8 cellular contexts compared by ENCODE assay signal in genomic region chr1:113812661-113813135, GRCh38. TPM values are rescaled to one million over a fixed set of nuclear protein-coding genes. Genes with fewer than 3 reads are reported as not detected.
DNase-seq lines count a peak whose midpoint lies in the region; ATAC-seq and TF ChIP-seq lines count a peak whose summit lies in the region.

No MANE protein-coding gene starts in this region.

- WGBS in SK-N-SH (ENCODE audit: low lambda C conversion rate): 38% methylated on average over 13 of the region's 13 CpGs

- no peak for TF ChIP-seq EP300 in SK-N-SH (IDR thresholded peaks at IDR 0.05; ENCODE audit: borderline replicate concordance in 1 of 2, low read depth in 1 of 2, low read length in 1 of 2)

- H3K4me2 ChIP-seq in SK-N-SH: peak overlapping the region; percentile 72

- peak overlapping the region; percentile 75 to 96 for H3K27ac ChIP-seq in SK-N-SH (ENCODE audit: low read depth in 2 of 2, low read length in 1 of 2)
- H3K27ac ChIP-seq in VCaP: peak overlapping the region; percentile 89

- H3K79me2 ChIP-seq in SK-N-SH (ENCODE audit: insufficient read depth): peaks cover 40% of the 10 kb centered on the region

- TF ChIP-seq CTCF in SK-N-SH (IDR thresholded peaks at IDR 0.05): no peak
- no peak for TF ChIP-seq CTCF in VCaP (conservative IDR thresholded peaks at IDR 0.05)
- no peak for TF ChIP-seq CTCF in fibroblast of the aortic adventitia (IDR thresholded peaks at IDR 0.05; ENCODE audit: insufficient read depth, low read length)
- no peak for TF ChIP-seq CTCF in progenitor cell of endocrine pancreas (IDR thresholded peaks at IDR 0.05; ENCODE audit: unreplicated experiment)

- peak overlapping the region; percentile 93 for H2AFZ ChIP-seq in SK-N-SH (ENCODE audit: low read depth)

- peak overlapping the region; percentile 76 for H3K9ac ChIP-seq in SK-N-SH

- peak overlapping the region; percentile 98 for H3K4me3 Mint-ChIP-seq in progenitor cell of endocrine pancreas (ENCODE audit: low read depth)

- H3K27ac Mint-ChIP-seq in progenitor cell of endocrine pancreas: peak overlapping the region; percentile 97

- peak; percentile 58 for DNase-seq in SK-N-SH
- no peak for DNase-seq in fibroblast of the aortic adventitia (ENCODE audit: low read depth)
- no peak for DNase-seq in progenitor cell of endocrine pancreas (ENCODE audit: low spot score, unreplicated experiment)

- no peaks in the 10 kb centered on the region for H3K9me3 ChIP-seq in SK-N-SH

- peaks cover 11% of the 10 kb centered on the region; the same call in 1 of the 2 replicates for H4K20me1 ChIP-seq in SK-N-SH (ENCODE audit: insufficient read depth)

- H3K27me3 Mint-ChIP-seq in progenitor cell of endocrine pancreas: no peaks in the 10 kb centered on the region

- CTCF ChIA-PET in SK-N-SH (lab: Yijun Ruan, JAX): interaction anchor here (1.6 to 3.1 kb wide), 3 partner anchors 23 to 740 kb away, joined by 4 to 9 read pairs (median 8); partner anchors contain the start of gene LRIG2

- H3K9me2 ChIP-seq in SK-N-SH: no peaks in the 10 kb centered on the region

- TF ChIP-seq RAD21 in SK-N-SH (IDR thresholded peaks at IDR 0.05; ENCODE audit: low read length): no peak

- peaks cover 13% of the 10 kb centered on the region for H3K4me1 Mint-ChIP-seq in progenitor cell of endocrine pancreas (ENCODE audit: low read depth)

- H3K4me3 ChIP-seq in SK-N-SH (ENCODE audit: low read depth in 2 of 2, low read length in 1 of 2): peak overlapping the region; percentile 44 to 52
- peak overlapping the region; percentile 65 for H3K4me3 ChIP-seq in fibroblast of the aortic adventitia (ENCODE audit: low read depth, low read length)

- no peaks in the 10 kb centered on the region for H3K9me3 Mint-ChIP-seq in progenitor cell of endocrine pancreas (ENCODE audit: low read depth)

- ATAC-seq in SK-N-SH treated with all-trans-retinoic acid at 6 μM for 48 hours: no peak
- no peak for ATAC-seq in GM21723 (IDR thresholded peaks at IDR 0.05; ENCODE audit: unreplicated experiment)
- ATAC-seq in HG02678 (IDR thresholded peaks at IDR 0.05; ENCODE audit: unreplicated experiment): no peak
- ATAC-seq in GM21528 (IDR thresholded peaks at IDR 0.05; ENCODE audit: low FRiP score, unreplicated experiment): no peak

- H3K27me3 ChIP-seq in SK-N-SH (ENCODE audit: insufficient read depth): no peaks in the 10 kb centered on the region

- H3F3A ChIP-seq in SK-N-SH (replicated peaks; ENCODE audit: insufficient read depth): peaks cover 27% of the 10 kb centered on the region

- H3K4me1 ChIP-seq in SK-N-SH (ENCODE audit: control insufficient read depth in 1 of 2, insufficient read depth in 2 of 2, low read depth in 1 of 2, low read length in 1 of 2): peaks cover 5 to 17% of the 10 kb centered on the region in 2 experiments; a peak in 3 of 4 replicates

- peaks cover 3% of the 10 kb centered on the region for H3K36me3 Mint-ChIP-seq in progenitor cell of endocrine pancreas (ENCODE audit: insufficient read depth)

- H3K36me3 ChIP-seq in SK-N-SH (replicated peaks in 1 of 2; ENCODE audit: control insufficient read depth in 1 of 2, insufficient read depth in 2 of 2, low read length in 1 of 2): no peaks in the 10 kb centered on the region

- POLR2A ChIA-PET in SK-N-SH (lab: Yijun Ruan, JAX): interaction anchor here (0.6 to 2.3 kb wide), 5 partner anchors 21 to 116 kb away, joined by 3 to 22 read pairs (median 4); partner anchors contain the start of genes HIPK1 and PHTF1

TF ChIP-seq in SK-N-SH, 30 proteins besides CTCF, POLR2A, EP300 and RAD21 (continues in another document):
- TF ChIP-seq YY1 (IDR thresholded peaks at IDR 0.05; ENCODE audit: low read depth) (no peak), RCOR1 (IDR thresholded peaks at IDR 0.05; ENCODE audit: low read length) (no peak), POLR2AphosphoS5 (IDR thresholded peaks at IDR 0.05; ENCODE audit: low read depth, low read length) (no peak; the same call in 1 of the 2 replicates), MEF2A (IDR thresholded peaks at IDR 0.05; ENCODE audit: borderline replicate concordance, low read depth) (no peak), TAF1 (IDR thresholded peaks at IDR 0.05; ENCODE audit: borderline replicate concordance, low read depth, low read length) (peak; percentile 69; the same call in 1 of the 2 replicates), ZBTB33 (IDR thresholded peaks at IDR 0.05; ENCODE audit: borderline replicate concordance, low read depth) (no peak), PBX3 (IDR thresholded peaks at IDR 0.05) (no peak), FOSL2 (IDR thresholded peaks at IDR 0.05; ENCODE audit: borderline replicate concordance, low read depth) (no peak)

TF ChIP-seq in SK-N-SH treated with all-trans-retinoic acid at 6 μM for 48 hours, 23 proteins besides CTCF, POLR2A, EP300 and RAD21:
- no peak for TF ChIP-seq ISL1 (CRISPR knock-in tag; IDR thresholded peaks at IDR 0.05)
- TF ChIP-seq BACH2 (CRISPR knock-in tag; IDR thresholded peaks at IDR 0.05; ENCODE audit: borderline replicate concordance): no peak
- no peak for TF ChIP-seq ZNF565 (CRISPR knock-in tag; conservative IDR thresholded peaks at IDR 0.05; ENCODE audit: low read depth)
- no peak for TF ChIP-seq PPARA (CRISPR knock-in tag; IDR thresholded peaks at IDR 0.05; ENCODE audit: borderline replicate concordance)
- TF ChIP-seq GLIS3 (CRISPR knock-in tag; IDR thresholded peaks at IDR 0.05): no peak
- no peak for TF ChIP-seq PATZ1 (CRISPR knock-in tag; IDR thresholded peaks at IDR 0.05; ENCODE audit: borderline replicate concordance)
- no peak for TF ChIP-seq TSHZ2 (CRISPR knock-in tag; IDR thresholded peaks at IDR 0.05)
- no peak for TF ChIP-seq ZNF70 (CRISPR knock-in tag; IDR thresholded peaks at IDR 0.05)
- no peak for TF ChIP-seq ESRRG (CRISPR knock-in tag; IDR thresholded peaks at IDR 0.05)
- no peak for TF ChIP-seq ZNF8 (CRISPR knock-in tag; IDR thresholded peaks at IDR 0.05)
TF ChIP-seq in SK-N-SH treated with all-trans-retinoic acid at 6 μM for 48 hours: peak in this region for 0.

RNA-seq across cellular contexts. Expression of gene RSBN1, which starts 0.4 kb away (rescaled TPM):
- polyA plus RNA-seq in SK-N-SH (2012; rRNA removed): 3.9 and 4.0 TPM in 2 replicates
- 5.1 and 5.2 TPM in 2 replicates for polyA plus RNA-seq in SK-N-SH (2012; cell fraction: cytosol; rRNA removed)
- 4.1 and 8.3 TPM in 2 replicates for polyA plus RNA-seq in SK-N-SH (2012; cell fraction: nucleus; rRNA removed)
- total RNA-seq in fibroblast of the aortic adventitia (ENCODE audit: low replicate concordance) (9.2 and 23.7 TPM in 2 replicates), progenitor cell of endocrine pancreas (25.9 and 29.1 TPM in 2 replicates)

RNA-seq across cellular contexts. Expression of gene PHTF1, which starts 53.4 kb away (rescaled TPM):
- polyA plus RNA-seq in SK-N-SH (2012; rRNA removed): 10.8 and 14.1 TPM in 2 replicates
- 12.5 and 13.5 TPM in 2 replicates for polyA plus RNA-seq in SK-N-SH (2012; cell fraction: cytosol; rRNA removed)
- polyA plus RNA-seq in SK-N-SH (2012; cell fraction: nucleus; rRNA removed): 9.5 and 16.1 TPM in 2 replicates
- total RNA-seq in fibroblast of the aortic adventitia (ENCODE audit: low replicate concordance) (36.3 and 59.4 TPM in 2 replicates), progenitor cell of endocrine pancreas (51.3 and 51.9 TPM in 2 replicates)

RNA-seq across cellular contexts. Expression of gene PTPN22, which starts 58.8 kb away (rescaled TPM):
- 0.12 and 0.16 TPM in 2 replicates for polyA plus RNA-seq in SK-N-SH (2012; rRNA removed)
- polyA plus RNA-seq in SK-N-SH (2012; cell fraction: cytosol; rRNA removed): 0.18 and 0.30 TPM in 2 replicates
- 0.13 and 0.36 TPM in 2 replicates for polyA plus RNA-seq in SK-N-SH (2012; cell fraction: nucleus; rRNA removed)
- 0.99 and 1.6 TPM in 2 replicates for total RNA-seq in fibroblast of the aortic adventitia (ENCODE audit: low replicate concordance)
- total RNA-seq in progenitor cell of endocrine pancreas: not detected in 2 replicates
